ENCODE assay signal across 1 cellular context in genomic region chr7:137417464-137417863, GRCh38.
TF ChIP-seq lines count a peak whose summit lies in the region.

No MANE protein-coding gene starts in this region.

TF ChIP-seq in IMR-90, 13 proteins besides CTCF, POLR2A, EP300 and RAD21:
- TF ChIP-seq MXI1 (IDR thresholded peaks at IDR 0.05; ENCODE audit: borderline replicate concordance, low read depth, low read length) (no peak), RFX5 (IDR thresholded peaks at IDR 0.05; ENCODE audit: low read depth, low read length) (no peak), BHLHE40 (IDR thresholded peaks at IDR 0.05; ENCODE audit: low read depth, low read length) (no peak), NFE2L2 (IDR thresholded peaks at IDR 0.05; ENCODE audit: low read depth, low read length) (no peak), MAFK (IDR thresholded peaks at IDR 0.05; ENCODE audit: low read depth, low read length) (no peak), FOS (IDR thresholded peaks at IDR 0.05; ENCODE audit: low read depth, low read length) (no peak), RCOR1 (IDR thresholded peaks at IDR 0.05; ENCODE audit: insufficient replicate concordance, low read length) (no peak), USF2 (IDR thresholded peaks at IDR 0.05; ENCODE audit: low read depth, low read length) (no peak), MAZ (IDR thresholded peaks at IDR 0.05; ENCODE audit: borderline replicate concordance, low read depth, low read length) (no peak), CEBPB (IDR thresholded peaks at IDR 0.05; ENCODE audit: low read depth, low read length) (no peak), CHD1 (IDR thresholded peaks at IDR 0.05; ENCODE audit: low read depth, low read length) (no peak), SMC3 (IDR thresholded peaks at IDR 0.05; ENCODE audit: low read depth, low read length) (no peak), ELK1 (IDR thresholded peaks at IDR 0.05; ENCODE audit: borderline replicate concordance, low read depth, low read length) (no peak)
